In the genomic region with DNA sequence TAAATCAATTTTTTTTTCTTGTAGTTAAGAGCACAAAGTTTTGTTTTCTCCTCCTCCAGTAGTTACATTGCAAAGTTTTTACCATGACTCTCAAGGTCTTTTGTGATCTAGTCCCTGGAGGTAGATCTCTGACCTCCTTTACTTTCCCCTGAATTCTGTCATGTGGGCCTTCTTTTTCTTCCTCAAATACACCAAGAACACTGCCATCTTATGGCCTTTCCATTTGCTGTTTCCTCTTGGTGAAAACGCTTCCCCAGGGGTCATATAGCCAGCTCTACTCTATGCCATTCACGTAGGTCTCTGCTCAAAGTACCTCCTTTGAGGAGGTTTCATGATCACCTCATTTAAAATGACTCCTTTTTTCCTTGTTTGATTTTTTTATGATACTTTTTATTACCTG, we compare ENCODE assay signal across 2 cellular contexts.
A peak's percentile ranks its signal among the peaks of the same experiment; 100 is the strongest.
TF ChIP-seq lines count a peak whose summit lies in the region.

No MANE protein-coding gene starts in this region.

TF ChIP-seq in K562, 482 proteins besides CTCF, POLR2A, EP300 and RAD21:
- TF ChIP-seq POLR2G (IDR thresholded peaks at IDR 0.05; ENCODE audit: low read depth, low read length) (no peak), NFRKB (IDR thresholded peaks at IDR 0.05; ENCODE audit: low read depth) (no peak), ZNF175 (CRISPR knock-in tag; IDR thresholded peaks at IDR 0.05; ENCODE audit: low read depth) (no peak), ZNF311 (CRISPR knock-in tag; IDR thresholded peaks at IDR 0.05) (no peak), NFIX (CRISPR knock-in tag; IDR thresholded peaks at IDR 0.05; ENCODE audit: low read depth) (no peak)

TF ChIP-seq in neural cell, 6 proteins besides CTCF, POLR2A, EP300 and RAD21:
- TF ChIP-seq SMC3 (conservative IDR thresholded peaks at IDR 0.05; ENCODE audit: poor library complexity): peak; percentile 27
- TF ChIP-seq TAF1 (IDR thresholded peaks at IDR 0.05; ENCODE audit: low read depth): no peak
- TF ChIP-seq POLR2AphosphoS5 (IDR thresholded peaks at IDR 0.05): no peak
- TF ChIP-seq, protein P1, sequence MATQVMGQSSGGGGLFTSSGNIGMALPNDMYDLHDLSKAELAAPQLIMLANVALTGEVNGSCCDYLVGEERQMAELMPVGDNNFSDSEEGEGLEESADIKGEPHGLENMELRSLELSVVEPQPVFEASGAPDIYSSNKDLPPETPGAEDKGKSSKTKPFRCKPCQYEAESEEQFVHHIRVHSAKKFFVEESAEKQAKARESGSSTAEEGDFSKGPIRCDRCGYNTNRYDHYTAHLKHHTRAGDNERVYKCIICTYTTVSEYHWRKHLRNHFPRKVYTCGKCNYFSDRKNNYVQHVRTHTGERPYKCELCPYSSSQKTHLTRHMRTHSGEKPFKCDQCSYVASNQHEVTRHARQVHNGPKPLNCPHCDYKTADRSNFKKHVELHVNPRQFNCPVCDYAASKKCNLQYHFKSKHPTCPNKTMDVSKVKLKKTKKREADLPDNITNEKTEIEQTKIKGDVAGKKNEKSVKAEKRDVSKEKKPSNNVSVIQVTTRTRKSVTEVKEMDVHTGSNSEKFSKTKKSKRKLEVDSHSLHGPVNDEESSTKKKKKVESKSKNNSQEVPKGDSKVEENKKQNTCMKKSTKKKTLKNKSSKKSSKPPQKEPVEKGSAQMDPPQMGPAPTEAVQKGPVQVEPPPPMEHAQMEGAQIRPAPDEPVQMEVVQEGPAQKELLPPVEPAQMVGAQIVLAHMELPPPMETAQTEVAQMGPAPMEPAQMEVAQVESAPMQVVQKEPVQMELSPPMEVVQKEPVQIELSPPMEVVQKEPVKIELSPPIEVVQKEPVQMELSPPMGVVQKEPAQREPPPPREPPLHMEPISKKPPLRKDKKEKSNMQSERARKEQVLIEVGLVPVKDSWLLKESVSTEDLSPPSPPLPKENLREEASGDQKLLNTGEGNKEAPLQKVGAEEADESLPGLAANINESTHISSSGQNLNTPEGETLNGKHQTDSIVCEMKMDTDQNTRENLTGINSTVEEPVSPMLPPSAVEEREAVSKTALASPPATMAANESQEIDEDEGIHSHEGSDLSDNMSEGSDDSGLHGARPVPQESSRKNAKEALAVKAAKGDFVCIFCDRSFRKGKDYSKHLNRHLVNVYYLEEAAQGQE (IDR thresholded peaks at IDR 0.05; ENCODE audit: borderline replicate concordance): no peak
- TF ChIP-seq EZH2 (IDR thresholded peaks at IDR 0.05; ENCODE audit: borderline replicate concordance, insufficient read depth, low read length, poor library complexity, severe bottlenecking): no peak
